Comparison of ENCODE assay signal across 16 cellular contexts in the genomic region with DNA sequence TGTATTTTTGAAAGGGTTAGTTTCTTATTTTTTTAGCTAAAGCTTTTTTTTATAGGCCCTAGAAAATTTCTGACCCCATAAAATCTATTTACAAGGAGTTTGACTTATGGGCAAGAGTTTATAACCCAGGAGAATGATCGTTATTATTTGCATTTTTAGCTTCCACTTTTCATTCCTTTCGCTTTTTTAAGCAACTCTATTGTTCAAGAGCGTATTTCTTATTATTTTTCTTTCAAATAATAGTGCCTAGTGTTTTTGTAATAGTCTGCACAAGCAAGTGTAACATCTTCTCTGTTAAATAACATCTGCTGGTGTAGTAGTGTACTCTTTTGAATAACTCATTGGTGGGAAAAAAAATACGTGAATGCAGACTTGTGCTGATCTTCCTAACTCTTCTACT.
A peak's percentile ranks its signal among the peaks of the same experiment; 100 is the strongest.
DNase-seq lines count a peak whose midpoint lies in the region; ATAC-seq and TF ChIP-seq lines count a peak whose summit lies in the region.
"Had no signal": no experiment of that assay in that cellular context is flagged by ENCODE, and none has a peak within 500 bp of the region (broad histone marks: within the 10 kb centered on the region; RNA-seq: fewer than 3 reads in every experiment).

No MANE protein-coding gene starts in this region.

- H3K9me3 ChIP-seq in SK-N-SH: no peaks in the 10 kb centered on the region
- H3K9me3 ChIP-seq: BLaER1 had no signal

- H3K9ac ChIP-seq in SK-N-SH: 0 out of 2 replicates have a peak overlapping the region, but pooled peaks have one; percentile 2
- H3K9ac ChIP-seq: BLaER1 had no signal

- H3K4me1 ChIP-seq in SK-N-SH (ENCODE audit: control insufficient read depth in 1 of 2, insufficient read depth in 2 of 2, low read depth in 1 of 2, low read length in 1 of 2): peaks cover 11 to 27% of the 10 kb centered on the region in 2 experiments

- no peak overlapping the region for H3K4me2 ChIP-seq in SK-N-SH
- H3K4me2 ChIP-seq: GM23338 had no signal

- H3K27me3 ChIP-seq in SK-N-SH (ENCODE audit: insufficient read depth): no peaks in the 10 kb centered on the region
- H3K27me3 ChIP-seq: BLaER1 had no signal

- H3K9me2 ChIP-seq in SK-N-SH: no peaks in the 10 kb centered on the region

- peak overlapping the region in 1 of 2 experiments; percentile 74; a peak in 2 of 4 replicates for H3K27ac ChIP-seq in SK-N-SH (ENCODE audit: low read depth in 2 of 2, low read length in 1 of 2)
- H3K27ac ChIP-seq: 22Rv1, BLaER1, HL-60 had no signal

- H3K27me3 Mint-ChIP-seq in IgD-negative memory B cell (no peaks in the 10 kb centered on the region), activated B cell treated with CpG ODN at 0.5 μM for 24 hours (no peaks in the 10 kb centered on the region)
- H3K27me3 Mint-ChIP-seq in stimulated activated memory B cell treated with anti-CD40 and anti-IgM and Interleukin-4, amounts not matched to agents 10 μg/mL and 1 μg/mL and 100 μg/mL, for 72 hours: no peaks in the 10 kb centered on the region

- H3K36me3 Mint-ChIP-seq in IgD-negative memory B cell (peaks cover 11% of the 10 kb centered on the region), activated B cell treated with CpG ODN at 0.5 μM for 24 hours (ENCODE audit: low read depth) (peaks cover 13% of the 10 kb centered on the region)
- H3K36me3 Mint-ChIP-seq in stimulated activated memory B cell treated with anti-CD40 and anti-IgM and Interleukin-4, amounts not matched to agents 10 μg/mL and 1 μg/mL and 100 μg/mL, for 72 hours: peaks cover 21% of the 10 kb centered on the region

- H3K9me3 Mint-ChIP-seq in IgD-negative memory B cell: no peaks in the 10 kb centered on the region
- H3K9me3 Mint-ChIP-seq in activated B cell treated with CpG ODN at 0.5 μM for 24 hours: no peaks in the 10 kb centered on the region
- no peaks in the 10 kb centered on the region for H3K9me3 Mint-ChIP-seq in stimulated activated memory B cell treated with anti-CD40 and anti-IgM and Interleukin-4, amounts not matched to agents 10 μg/mL and 1 μg/mL and 100 μg/mL, for 72 hours
- H3K9me3 Mint-ChIP-seq: GM23338 had no signal

- CTCF ChIA-PET in SK-N-SH (lab: Yijun Ruan, JAX): interaction anchor here (0.9 to 1.2 kb wide), 2 partner anchors 89 to 638 kb away, joined by 3 to 4 read pairs; no protein-coding TSS in a partner anchor
- CTCF ChIA-PET in activated B cell treated with CpG ODN at 0.5 μM for 24 hours (lab: Charles Lee): no interaction called here

- peaks cover 7% of the 10 kb centered on the region for H3F3A ChIP-seq in SK-N-SH (replicated peaks; ENCODE audit: insufficient read depth)

- TF ChIP-seq CTCF in SK-N-SH (IDR thresholded peaks at IDR 0.05) (no peak), activated B cell treated with CpG ODN at 0.5 μM for 24 hours (IDR thresholded peaks at IDR 0.05) (no peak)

- intact Hi-C loops in activated B cell treated with CpG ODN at 0.5 μM for 24 hours (cut with micrococcal nuclease): loop anchor here (5.0 kb wide), 1 partner anchor 385 kb away; a partner anchor contains a TSS
- intact Hi-C loops in left colon (cut with DNase I, micrococcal nuclease): no loop called here

- ATAC-seq in SK-N-SH treated with all-trans-retinoic acid at 6 μM for 48 hours (no peak), activated B cell treated with CpG ODN at 0.5 μM for 24 hours (ENCODE audit: low read depth) (no peak), HG03457 (IDR thresholded peaks at IDR 0.05; ENCODE audit: unreplicated experiment) (no peak), left colon (no peak)
- ATAC-seq in stimulated activated memory B cell treated with anti-CD40 and anti-IgM and Interleukin-4, amounts not matched to agents 10 μg/mL and 1 μg/mL and 100 μg/mL, for 72 hours: no peak
- ATAC-seq: GM23338 had no signal

- TF ChIP-seq RAD21 in SK-N-SH (IDR thresholded peaks at IDR 0.05; ENCODE audit: low read length): no peak

- no peak overlapping the region for H2AFZ ChIP-seq in SK-N-SH (ENCODE audit: low read depth)
- H2AFZ ChIP-seq: GM23338 had no signal

- DNase-seq in SK-N-SH (no peak), activated B cell treated with CpG ODN at 0.5 μM for 24 hours (no peak), DMS153 (lab: John Stamatoyannopoulos, UW) (no peak), left colon (no peak)
- DNase-seq: DMS 273 treated with DMSO at 0.1 percent for 48 hours, DMS79, EL, H7 had no signal

- TF ChIP-seq EP300 in SK-N-SH (IDR thresholded peaks at IDR 0.05; ENCODE audit: borderline replicate concordance in 1 of 2, low read depth in 1 of 2, low read length in 1 of 2): no peak

- peaks cover 0 to 8% of the 10 kb centered on the region in 2 experiments for H3K36me3 ChIP-seq in SK-N-SH (replicated peaks in 1 of 2; ENCODE audit: control insufficient read depth in 1 of 2, insufficient read depth in 2 of 2, low read length in 1 of 2)
- H3K36me3 ChIP-seq: BLaER1 had no signal

- POLR2A ChIA-PET in SK-N-SH (lab: Yijun Ruan, JAX) (no interaction called here), activated B cell treated with CpG ODN at 0.5 μM for 24 hours (lab: Charles Lee) (interaction anchor here (0.8 kb wide), 1 partner anchor 399 kb away, joined by 3 read pairs; no protein-coding TSS in a partner anchor)

- peak overlapping the region; percentile 3 to 44 (median 36) for H3K4me3 Mint-ChIP-seq in IgD-negative memory B cell
- peak overlapping the region; percentile 30 for H3K4me3 Mint-ChIP-seq in activated B cell treated with CpG ODN at 0.5 μM for 24 hours
- no peak overlapping the region for H3K4me3 Mint-ChIP-seq in stimulated activated memory B cell treated with anti-CD40 and anti-IgM and Interleukin-4, amounts not matched to agents 10 μg/mL and 1 μg/mL and 100 μg/mL, for 72 hours
- H3K4me3 Mint-ChIP-seq: GM23338 had no signal

- H3K4me3 ChIP-seq in SK-N-SH (ENCODE audit: low read depth in 2 of 2, low read length in 1 of 2): no peak overlapping the region
- H3K4me3 ChIP-seq: BLaER1, GM23338 had no signal

- H3K27ac Mint-ChIP-seq in IgD-negative memory B cell (peak overlapping the region in 2 of 3 donors; percentile 17 to 63), activated B cell treated with CpG ODN at 0.5 μM for 24 hours (no peak overlapping the region)
- peak overlapping the region; percentile 27 for H3K27ac Mint-ChIP-seq in stimulated activated memory B cell treated with anti-CD40 and anti-IgM and Interleukin-4, amounts not matched to agents 10 μg/mL and 1 μg/mL and 100 μg/mL, for 72 hours
- H3K27ac Mint-ChIP-seq: GM23338 had no signal

- WGBS in SK-N-SH (ENCODE audit: low lambda C conversion rate): 96% methylated on average over 4 of the region's 4 CpGs

- H3K4me1 Mint-ChIP-seq in IgD-negative memory B cell (peaks cover 15 to 25% (median 23%) of the 10 kb centered on the region in 3 donors), activated B cell treated with CpG ODN at 0.5 μM for 24 hours (peaks cover 32% of the 10 kb centered on the region)
- H3K4me1 Mint-ChIP-seq in stimulated activated memory B cell treated with anti-CD40 and anti-IgM and Interleukin-4, amounts not matched to agents 10 μg/mL and 1 μg/mL and 100 μg/mL, for 72 hours: peaks cover 9% of the 10 kb centered on the region

- no peaks in the 10 kb centered on the region for H4K20me1 ChIP-seq in SK-N-SH (ENCODE audit: insufficient read depth)
- H4K20me1 ChIP-seq: BLaER1 had no signal

- peaks cover 40% of the 10 kb centered on the region; the same call in 1 of the 2 replicates for H3K79me2 ChIP-seq in SK-N-SH (ENCODE audit: insufficient read depth)

TF ChIP-seq in SK-N-SH, 30 proteins besides CTCF, POLR2A, EP300 and RAD21 (continues in another document):
- no peak for TF ChIP-seq MXI1 (IDR thresholded peaks at IDR 0.05; ENCODE audit: low read depth, low read length)
- TF ChIP-seq, protein P1, sequence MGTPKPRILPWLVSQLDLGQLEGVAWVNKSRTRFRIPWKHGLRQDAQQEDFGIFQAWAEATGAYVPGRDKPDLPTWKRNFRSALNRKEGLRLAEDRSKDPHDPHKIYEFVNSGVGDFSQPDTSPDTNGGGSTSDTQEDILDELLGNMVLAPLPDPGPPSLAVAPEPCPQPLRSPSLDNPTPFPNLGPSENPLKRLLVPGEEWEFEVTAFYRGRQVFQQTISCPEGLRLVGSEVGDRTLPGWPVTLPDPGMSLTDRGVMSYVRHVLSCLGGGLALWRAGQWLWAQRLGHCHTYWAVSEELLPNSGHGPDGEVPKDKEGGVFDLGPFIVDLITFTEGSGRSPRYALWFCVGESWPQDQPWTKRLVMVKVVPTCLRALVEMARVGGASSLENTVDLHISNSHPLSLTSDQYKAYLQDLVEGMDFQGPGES (IDR thresholded peaks at IDR 0.05; ENCODE audit: low read depth, low read length): no peak
- no peak for TF ChIP-seq JUND (IDR thresholded peaks at IDR 0.05)
- TF ChIP-seq, protein P2, sequence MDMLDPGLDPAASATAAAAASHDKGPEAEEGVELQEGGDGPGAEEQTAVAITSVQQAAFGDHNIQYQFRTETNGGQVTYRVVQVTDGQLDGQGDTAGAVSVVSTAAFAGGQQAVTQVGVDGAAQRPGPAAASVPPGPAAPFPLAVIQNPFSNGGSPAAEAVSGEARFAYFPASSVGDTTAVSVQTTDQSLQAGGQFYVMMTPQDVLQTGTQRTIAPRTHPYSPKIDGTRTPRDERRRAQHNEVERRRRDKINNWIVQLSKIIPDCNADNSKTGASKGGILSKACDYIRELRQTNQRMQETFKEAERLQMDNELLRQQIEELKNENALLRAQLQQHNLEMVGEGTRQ (IDR thresholded peaks at IDR 0.05; ENCODE audit: borderline replicate concordance, low read depth, low read length): no peak
- no peak for TF ChIP-seq EZH2phosphoT487 (IDR thresholded peaks at IDR 0.05; ENCODE audit: borderline replicate concordance, low read depth)

TF ChIP-seq in SK-N-SH treated with all-trans-retinoic acid at 6 μM for 48 hours, 23 proteins besides CTCF, POLR2A, EP300 and RAD21 (continues in another document):
- TF ChIP-seq, protein P3, sequence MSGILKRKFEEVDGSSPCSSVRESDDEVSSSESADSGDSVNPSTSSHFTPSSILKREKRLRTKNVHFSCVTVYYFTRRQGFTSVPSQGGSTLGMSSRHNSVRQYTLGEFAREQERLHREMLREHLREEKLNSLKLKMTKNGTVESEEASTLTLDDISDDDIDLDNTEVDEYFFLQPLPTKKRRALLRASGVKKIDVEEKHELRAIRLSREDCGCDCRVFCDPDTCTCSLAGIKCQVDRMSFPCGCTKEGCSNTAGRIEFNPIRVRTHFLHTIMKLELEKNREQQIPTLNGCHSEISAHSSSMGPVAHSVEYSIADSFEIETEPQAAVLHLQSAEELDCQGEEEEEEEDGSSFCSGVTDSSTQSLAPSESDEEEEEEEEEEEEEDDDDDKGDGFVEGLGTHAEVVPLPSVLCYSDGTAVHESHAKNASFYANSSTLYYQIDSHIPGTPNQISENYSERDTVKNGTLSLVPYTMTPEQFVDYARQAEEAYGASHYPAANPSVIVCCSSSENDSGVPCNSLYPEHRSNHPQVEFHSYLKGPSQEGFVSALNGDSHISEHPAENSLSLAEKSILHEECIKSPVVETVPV (CRISPR knock-in tag; IDR thresholded peaks at IDR 0.05): no peak
- no peak for TF ChIP-seq ZFP3 (CRISPR knock-in tag; IDR thresholded peaks at IDR 0.05)
- TF ChIP-seq ISL1 (CRISPR knock-in tag; IDR thresholded peaks at IDR 0.05): no peak
- TF ChIP-seq ZFP30 (CRISPR knock-in tag; IDR thresholded peaks at IDR 0.05): no peak
- TF ChIP-seq ZNF70 (CRISPR knock-in tag; IDR thresholded peaks at IDR 0.05): no peak
- no peak for TF ChIP-seq ZNF565 (CRISPR knock-in tag; conservative IDR thresholded peaks at IDR 0.05; ENCODE audit: low read depth)
